In the genomic region with DNA sequence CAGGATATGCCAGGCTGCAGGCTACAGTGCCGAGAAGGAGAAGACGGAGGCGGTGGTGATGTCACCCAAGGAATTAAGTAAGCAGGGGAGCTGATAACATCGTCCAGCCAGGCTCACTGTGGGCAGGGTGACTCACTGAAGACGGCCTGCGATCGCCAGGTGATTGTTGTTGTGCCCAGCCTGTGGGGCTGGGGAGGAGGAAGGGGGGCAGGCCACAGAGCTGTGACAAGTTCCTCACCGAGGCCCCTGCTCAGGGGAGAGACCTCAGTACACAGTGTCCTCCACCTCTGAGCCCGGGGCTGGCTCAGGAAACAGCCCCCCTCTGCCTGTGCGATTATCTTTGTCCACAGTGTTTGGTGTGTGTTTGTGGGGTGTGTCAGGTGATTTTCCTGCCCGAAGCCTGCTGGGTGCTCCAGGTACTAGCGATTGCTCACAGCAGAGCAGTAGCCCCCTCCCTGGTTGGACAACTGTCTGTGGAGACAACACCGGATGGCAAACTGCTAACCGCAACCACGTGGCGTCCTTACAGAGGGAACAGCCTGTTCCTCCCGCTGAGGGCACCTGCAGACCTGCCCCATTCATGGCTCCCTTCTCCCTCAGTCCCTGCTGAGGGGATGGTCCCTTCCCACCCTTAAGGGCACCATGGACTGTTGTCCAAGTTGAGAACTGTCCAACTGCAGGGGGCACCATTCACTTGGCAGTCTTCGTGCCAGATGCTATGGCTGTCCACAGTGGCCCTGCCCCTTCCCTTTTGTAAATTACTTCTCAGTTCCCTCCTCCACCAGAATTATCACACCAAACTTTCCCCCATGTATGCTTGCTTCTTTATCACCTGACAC, we compare ENCODE assay signal across 8 cellular contexts.
DNase-seq lines count a peak whose midpoint lies in the region; ATAC-seq, FAIRE-seq and TF ChIP-seq lines count a peak whose summit lies in the region.

No MANE protein-coding gene starts in this region.

- peak overlapping the region; percentile 63 for H4K8ac ChIP-seq in trophoblast cell (ENCODE audit: low read depth, low read length)

- peaks cover 25% of the 10 kb centered on the region for H3K79me1 ChIP-seq in trophoblast cell (ENCODE audit: low read length)

- H3K27ac ChIP-seq in trophoblast cell (ENCODE audit: low read depth, low read length) (peak overlapping the region; percentile 2), tibial nerve (peak overlapping the region in 3 of 4 donors; percentile 75 to 93 (median 75))

- TF ChIP-seq CTCF in fibroblast of villous mesenchyme (IDR thresholded peaks at IDR 0.05; ENCODE audit: insufficient read depth, low read depth, low read length) (peak; percentile 40), tibial nerve (IDR thresholded peaks at IDR 0.05) (peak; percentile 8 to 53 (median 30))

- WGBS in trophoblast cell (ENCODE audit: extremely low coverage, insufficient coverage, insufficient read length), result no CpG with 5 or more reads among the region's 18 CpGs
- 65 to 70% methylated on average over 15 to 17 of the region's 18 CpGs for WGBS in tibial nerve, 2 donors

- TF ChIP-seq POLR2A in GM12891 (IDR thresholded peaks at IDR 0.05; ENCODE audit: low read depth, low read length) (no peak), tibial nerve (IDR thresholded peaks at IDR 0.05) (no peak)

- H3K4me1 ChIP-seq in trophoblast cell (ENCODE audit: control insufficient read depth in 1 of 2, insufficient read depth in 2 of 2, low read length in 2 of 2) (peaks cover 24 to 31% of the 10 kb centered on the region in 2 experiments), tibial nerve (peaks cover 0 to 75% (median 43%) of the 10 kb centered on the region in 4 donors)

- H3K23ac ChIP-seq in trophoblast cell (ENCODE audit: low read length), result no peak overlapping the region

- peak overlapping the region; percentile 58 for H3K14ac ChIP-seq in trophoblast cell (ENCODE audit: low read length)

- H3K18ac ChIP-seq in trophoblast cell (ENCODE audit: low read length), result peak overlapping the region; percentile 50

- H3K4ac ChIP-seq in trophoblast cell (ENCODE audit: low read depth, low read length), result no peak overlapping the region

- H3K27me3 ChIP-seq in trophoblast cell (ENCODE audit: insufficient read depth, low read length) (no peaks in the 10 kb centered on the region), tibial nerve (no peaks in the 10 kb centered on the region)

- peak; percentile 96 for FAIRE-seq in GM12891 (lab: Jason Lieb, UNC)

- H2AFZ ChIP-seq in trophoblast cell (ENCODE audit: insufficient read depth, low read length, poor library complexity), result peak overlapping the region; percentile 19

- no peak overlapping the region for H3K9ac ChIP-seq in trophoblast cell (ENCODE audit: low read length)

- ATAC-seq in HG03135 (IDR thresholded peaks at IDR 0.05; ENCODE audit: unreplicated experiment), result peak; percentile 48

- H4K12ac ChIP-seq in trophoblast cell (ENCODE audit: low read depth, low read length), result no peak overlapping the region

- no peaks in the 10 kb centered on the region for H3K79me2 ChIP-seq in trophoblast cell (ENCODE audit: control insufficient read depth, insufficient read depth, low read length, poor library complexity)

- H3K4me3 ChIP-seq in fibroblast of villous mesenchyme (ENCODE audit: low read depth, low read length) (no peak overlapping the region), trophoblast cell (ENCODE audit: low read depth, low read length) (no peak overlapping the region), tibial nerve (no peak overlapping the region)

- H2BK5ac ChIP-seq in trophoblast cell (ENCODE audit: low read depth, low read length, poor library complexity), result peak overlapping the region; percentile 9

- peak overlapping the region; percentile 11 for H2BK12ac ChIP-seq in trophoblast cell (ENCODE audit: low read length)

- DNase-seq in GM12891 (ENCODE audit: insufficient read length, low spot score), result no peak
- DNase-seq in RPMI7951 (ENCODE audit: low read depth), result peak; percentile 91
- peak; percentile 60 for DNase-seq in activated T-helper 9 cell treated with anti-CD3 and anti-CD28 coated beads, Interleukin-2, amount 50 U/mL, for 16 hours (ENCODE audit: low read depth)
- peak; percentile 94 for DNase-seq in fibroblast of villous mesenchyme (ENCODE audit: low read depth)
- peak; percentile 91 to 94 for DNase-seq in trophoblast cell
- DNase-seq in tibial nerve (ENCODE audit: low spot score in 2 of 2), result peak; percentile 36 to 65
- no peak for DNase-seq in NCI-H187 treated with DMSO at 0.1 percent for 48 hours (lab: John Stamatoyannopoulos, UW)

- TF ChIP-seq EP300 in tibial nerve (IDR thresholded peaks at IDR 0.05), result peak; percentile 49 to 72

- H2BK120ac ChIP-seq in trophoblast cell (ENCODE audit: insufficient read depth, low read length, poor library complexity), result peak overlapping the region; percentile 60

- H3K9me3 ChIP-seq in trophoblast cell (ENCODE audit: insufficient read depth, low read depth, low read length) (peaks cover 2% of the 10 kb centered on the region), tibial nerve (no peaks in the 10 kb centered on the region)

- H4K91ac ChIP-seq in trophoblast cell (ENCODE audit: low read depth, low read length), result peak overlapping the region; percentile 33

- no peak overlapping the region for H3K4me2 ChIP-seq in trophoblast cell (ENCODE audit: low read length)

- H3K36me3 ChIP-seq in trophoblast cell (ENCODE audit: control insufficient read depth in 1 of 2, insufficient read depth in 2 of 2, low read length in 2 of 2) (no peaks in the 10 kb centered on the region), tibial nerve (no peaks in the 10 kb centered on the region)

- H2AK5ac ChIP-seq in trophoblast cell (ENCODE audit: low read length), result peak overlapping the region; percentile 16

TF ChIP-seq in GM12891, 5 proteins besides CTCF, POLR2A, EP300 and RAD21:
- no peak for TF ChIP-seq POLR2AphosphoS5 (IDR thresholded peaks at IDR 0.05; ENCODE audit: low read depth, low read length)
- TF ChIP-seq TAF1 (IDR thresholded peaks at IDR 0.05; ENCODE audit: low read depth, low read length), result no peak
- peak; percentile 68 for TF ChIP-seq SPI1 (IDR thresholded peaks at IDR 0.05; ENCODE audit: low read depth, low read length)
- TF ChIP-seq PAX5 (IDR thresholded peaks at IDR 0.05; ENCODE audit: insufficient read depth, low read length, severe bottlenecking), result no peak
- TF ChIP-seq POU2F2 (IDR thresholded peaks at IDR 0.05; ENCODE audit: low read depth, low read length), result no peak

Comparison
In these comparisons a context has a peak if more than half of its experiments do, and no peak if none do; other contexts are left out.
1. DNase-seq: peak in RPMI7951 (single experiment), activated T-helper 9 cell treated with anti-CD3 and anti-CD28 coated beads, Interleukin-2, amount 50 U/mL, for 16 hours (single experiment), fibroblast of villous mesenchyme (single experiment), trophoblast cell (2 of 2) and tibial nerve (2 of 2); none in GM12891 (single experiment) and NCI-H187 treated with DMSO at 0.1 percent for 48 hours (single experiment).